8 cellular contexts compared by ENCODE assay signal in genomic region chr6:158040051-158040803, GRCh38. TPM values are rescaled to one million over a fixed set of nuclear protein-coding genes. Genes with fewer than 3 reads are reported as not detected.
DNase-seq lines count a peak whose midpoint lies in the region; ATAC-seq, FAIRE-seq and TF ChIP-seq lines count a peak whose summit lies in the region.

No MANE protein-coding gene starts in this region.

- H3K4me1 Mint-ChIP-seq in endothelial cell (ENCODE audit: unreplicated experiment) (peaks cover 29% of the 10 kb centered on the region), nephron (peaks cover 64% of the 10 kb centered on the region)

- H3K27ac Mint-ChIP-seq in endothelial cell (ENCODE audit: unreplicated experiment), result peak overlapping the region; percentile 78
- H3K27ac Mint-ChIP-seq in nephron, result peak overlapping the region; percentile 86 to 93 (median 88)

- peak; percentile 56 for DNase-seq in GDM1 (lab: John Stamatoyannopoulos, UW)
- peak; percentile 74 for DNase-seq in T1000 (lab: John Stamatoyannopoulos, UW)
- DNase-seq in endothelial cell (ENCODE audit: low spot score), result no peak
- DNase-seq in GM19239 (ENCODE audit: insufficient read length, low spot score), result no peak
- DNase-seq in Ammon's horn (ENCODE audit: low spot score), result no peak

- no peaks in the 10 kb centered on the region for H3K9me3 Mint-ChIP-seq in endothelial cell (ENCODE audit: unreplicated experiment)
- H3K9me3 Mint-ChIP-seq in nephron, result peaks cover 5% of the 10 kb centered on the region

- ATAC-seq in HG03060 (IDR thresholded peaks at IDR 0.05; ENCODE audit: low read depth, unreplicated experiment) (peak; percentile 67), GM21515 (IDR thresholded peaks at IDR 0.05; ENCODE audit: unreplicated experiment) (no peak)

- no peak for FAIRE-seq in GM19239 (lab: Jason Lieb, UNC)

- H3K27me3 Mint-ChIP-seq in endothelial cell (ENCODE audit: unreplicated experiment) (peaks cover 18% of the 10 kb centered on the region), nephron (ENCODE audit: low read depth) (no peaks in the 10 kb centered on the region)

- H3K36me3 Mint-ChIP-seq in endothelial cell (ENCODE audit: low read depth, unreplicated experiment), result peaks cover 29% of the 10 kb centered on the region
- H3K36me3 Mint-ChIP-seq in nephron (ENCODE audit: low read depth), result peaks cover 17% of the 10 kb centered on the region

- H3K4me3 Mint-ChIP-seq in endothelial cell (ENCODE audit: unreplicated experiment), result peak overlapping the region; percentile 39
- H3K4me3 Mint-ChIP-seq in nephron, result peak overlapping the region in 2 of 3 experiments; percentile 24 to 33

- TF ChIP-seq CTCF in endothelial cell (IDR thresholded peaks at IDR 0.05; ENCODE audit: unreplicated experiment) (no peak), nephron (IDR thresholded peaks at IDR 0.05; ENCODE audit: unreplicated experiment in 3 of 3) (no peak)

RNA-seq across cellular contexts. Expression of gene SYNJ2, which starts 58.6 kb away (rescaled TPM):
- 33.7 TPM for total RNA-seq in endothelial cell (ENCODE audit: unreplicated experiment)

Comparison
In these comparisons a context has a peak if more than half of its experiments do, and no peak if none do; other contexts are left out.
1. DNase-seq: peak in GDM1 (single experiment) and T1000 (single experiment); none in endothelial cell (single experiment), GM19239 (single experiment) and Ammon's horn (single experiment).